ENCODE assay signal across 8 cellular contexts in the genomic region with DNA sequence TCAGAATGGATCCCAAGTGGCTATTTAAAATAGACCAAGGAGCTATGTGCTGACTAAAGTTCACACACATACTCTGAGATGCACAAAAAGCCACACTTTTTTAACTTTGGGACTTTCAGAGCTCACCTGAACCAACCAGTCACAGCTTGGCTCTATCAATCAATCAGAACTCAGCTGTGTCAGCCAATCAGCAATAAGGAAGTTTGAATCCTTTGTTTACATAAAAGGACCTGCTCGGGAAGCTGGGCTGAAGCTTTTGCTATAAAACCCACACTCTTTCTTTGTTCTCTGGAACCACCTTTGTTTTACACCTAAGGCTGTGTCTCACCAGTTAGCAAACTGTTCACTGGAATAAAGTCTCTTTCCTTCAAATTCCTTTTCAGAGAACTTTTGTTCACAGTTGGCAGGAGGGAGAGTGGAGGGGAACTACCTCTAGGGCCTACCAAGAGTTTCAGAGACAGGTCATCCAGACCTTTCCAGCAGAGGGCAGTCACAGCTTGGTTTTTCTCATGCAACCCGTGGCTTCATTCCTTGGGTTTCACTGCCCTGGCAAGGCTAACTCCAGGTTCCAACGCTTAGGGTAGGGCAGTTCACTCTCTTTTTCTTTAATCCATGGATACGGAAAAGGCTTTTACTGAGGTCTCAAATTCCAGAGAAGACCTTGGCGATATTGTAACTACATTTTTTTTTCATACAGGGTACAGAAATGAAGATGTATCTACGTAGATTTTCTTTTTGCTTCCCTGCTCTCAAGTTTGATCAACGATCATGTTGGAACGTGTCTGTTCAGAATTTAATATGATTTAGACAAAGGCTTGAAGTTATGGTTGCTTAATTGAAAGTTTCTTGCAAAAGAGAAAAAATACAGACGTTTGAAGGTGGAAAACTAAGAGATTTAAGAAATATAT.
A peak's percentile ranks its signal among the peaks of the same experiment; 100 is the strongest.
DNase-seq lines count a peak whose midpoint lies in the region; ATAC-seq and TF ChIP-seq lines count a peak whose summit lies in the region.

No MANE protein-coding gene starts in this region.

- peaks cover 11% of the 10 kb centered on the region for H3K4me1 Mint-ChIP-seq in activated T-helper 1 cell treated with anti-CD3 and anti-CD28 coated beads, Interleukin-12 subunit alpha, Interleukin-12 subunit beta, Interleukin-2, Interleukin-4 antibody, amounts not matched to agents 30 ng/mL and 10 ng/mL and 1 ng/mL, durations not matched to agents 14 hours and 24 hours and 36 hours (ENCODE audit: low read depth)
- H3K4me1 Mint-ChIP-seq in stimulated activated naive CD8-positive, alpha-beta T cell treated with anti-CD3 and anti-CD28 coated beads, Interleukin-15, Interleukin-2, amounts not matched to agents 100 ng/mL and 50 ng/mL, for 24 hours (ENCODE audit: low read depth) = peaks cover 15% of the 10 kb centered on the region

- DNase-seq in DMS153 treated with DMSO at 0.1 percent for 48 hours (lab: John Stamatoyannopoulos, UW; ENCODE audit: unreplicated experiment) (peak; percentile 81), KG1 (lab: John Stamatoyannopoulos, UW) (peak; percentile 64), Peyer's patch (peak; percentile 63 to 94 (median 72)), fibroblast of mammary gland (ENCODE audit: low read depth) (peak; percentile 79)
- peak; percentile 62 for DNase-seq in activated T-helper 1 cell treated with anti-CD3 and anti-CD28 coated beads, Interleukin-12 subunit alpha, Interleukin-12 subunit beta, Interleukin-2, Interleukin-4 antibody, amounts not matched to agents 30 ng/mL and 10 ng/mL and 1 ng/mL, durations not matched to agents 14 hours and 24 hours and 36 hours (ENCODE audit: low spot score)

- H3K27ac Mint-ChIP-seq in activated T-helper 1 cell treated with anti-CD3 and anti-CD28 coated beads, Interleukin-12 subunit alpha, Interleukin-12 subunit beta, Interleukin-2, Interleukin-4 antibody, amounts not matched to agents 30 ng/mL and 10 ng/mL and 1 ng/mL, durations not matched to agents 14 hours and 24 hours and 36 hours = no peak overlapping the region
- no peak overlapping the region for H3K27ac Mint-ChIP-seq in stimulated activated naive CD8-positive, alpha-beta T cell treated with anti-CD3 and anti-CD28 coated beads, Interleukin-15, Interleukin-2, amounts not matched to agents 100 ng/mL and 50 ng/mL, for 24 hours

- TF ChIP-seq CTCF in Peyer's patch (IDR thresholded peaks at IDR 0.05) = peak; percentile 15 to 94 (median 84)
- TF ChIP-seq CTCF in fibroblast of mammary gland (conservative IDR thresholded peaks at IDR 0.05; ENCODE audit: control insufficient read depth, insufficient read depth, low read depth, low read length) = peak; percentile 86
- peak; percentile 70 for TF ChIP-seq CTCF in neural cell (IDR thresholded peaks at IDR 0.05; ENCODE audit: poor library complexity, severe bottlenecking)

- H3K4me2 ChIP-seq in neural cell (ENCODE audit: low read length) = no peak overlapping the region

- H3K79me2 ChIP-seq in neural cell (replicated peaks; ENCODE audit: insufficient read depth, low read length) = no peaks in the 10 kb centered on the region

- ATAC-seq in GM21529 (IDR thresholded peaks at IDR 0.05; ENCODE audit: unreplicated experiment) = peak; percentile 96

- no peaks in the 10 kb centered on the region for H3K9me2 ChIP-seq in neural cell (ENCODE audit: insufficient read depth, low read length)

- H3K9me3 Mint-ChIP-seq in activated T-helper 1 cell treated with anti-CD3 and anti-CD28 coated beads, Interleukin-12 subunit alpha, Interleukin-12 subunit beta, Interleukin-2, Interleukin-4 antibody, amounts not matched to agents 30 ng/mL and 10 ng/mL and 1 ng/mL, durations not matched to agents 14 hours and 24 hours and 36 hours = peaks cover 3% of the 10 kb centered on the region
- no peaks in the 10 kb centered on the region for H3K9me3 Mint-ChIP-seq in stimulated activated naive CD8-positive, alpha-beta T cell treated with anti-CD3 and anti-CD28 coated beads, Interleukin-15, Interleukin-2, amounts not matched to agents 100 ng/mL and 50 ng/mL, for 24 hours

- no peaks in the 10 kb centered on the region for H3K27me3 Mint-ChIP-seq in activated T-helper 1 cell treated with anti-CD3 and anti-CD28 coated beads, Interleukin-12 subunit alpha, Interleukin-12 subunit beta, Interleukin-2, Interleukin-4 antibody, amounts not matched to agents 30 ng/mL and 10 ng/mL and 1 ng/mL, durations not matched to agents 14 hours and 24 hours and 36 hours (ENCODE audit: insufficient read depth)
- H3K27me3 Mint-ChIP-seq in stimulated activated naive CD8-positive, alpha-beta T cell treated with anti-CD3 and anti-CD28 coated beads, Interleukin-15, Interleukin-2, amounts not matched to agents 100 ng/mL and 50 ng/mL, for 24 hours = no peaks in the 10 kb centered on the region

- no peaks in the 10 kb centered on the region for H3K36me3 ChIP-seq in Peyer's patch
- H3K36me3 ChIP-seq in neural cell (ENCODE audit: insufficient read depth, low read length) = no peaks in the 10 kb centered on the region

- H3K9me3 ChIP-seq in Peyer's patch = no peaks in the 10 kb centered on the region
- H3K9me3 ChIP-seq in neural cell (ENCODE audit: low read length) = no peaks in the 10 kb centered on the region

- no peak overlapping the region for H3K4me3 ChIP-seq in Peyer's patch
- no peak overlapping the region for H3K4me3 ChIP-seq in fibroblast of mammary gland (ENCODE audit: control insufficient read depth, low read depth, low read length)
- H3K4me3 ChIP-seq in neural cell (ENCODE audit: low read length) = no peak overlapping the region

- peaks cover 4% of the 10 kb centered on the region for H3K36me3 Mint-ChIP-seq in activated T-helper 1 cell treated with anti-CD3 and anti-CD28 coated beads, Interleukin-12 subunit alpha, Interleukin-12 subunit beta, Interleukin-2, Interleukin-4 antibody, amounts not matched to agents 30 ng/mL and 10 ng/mL and 1 ng/mL, durations not matched to agents 14 hours and 24 hours and 36 hours (ENCODE audit: low read depth)
- H3K36me3 Mint-ChIP-seq in stimulated activated naive CD8-positive, alpha-beta T cell treated with anti-CD3 and anti-CD28 coated beads, Interleukin-15, Interleukin-2, amounts not matched to agents 100 ng/mL and 50 ng/mL, for 24 hours (ENCODE audit: low read depth) = no peaks in the 10 kb centered on the region

- intact Hi-C loops in activated T-helper 1 cell treated with anti-CD3 and anti-CD28 coated beads, Interleukin-12 subunit alpha, Interleukin-12 subunit beta, Interleukin-2, Interleukin-4 antibody, amounts not matched to agents 30 ng/mL and 10 ng/mL and 1 ng/mL, durations not matched to agents 14 hours and 24 hours and 36 hours (cut with micrococcal nuclease) = loop anchor here (1.0 to 10.0 kb wide), 9 partner anchors 16 to 674 kb away; a partner anchor contains a TSS

- H3K27me3 ChIP-seq in Peyer's patch (no peaks in the 10 kb centered on the region), neural cell (ENCODE audit: insufficient read depth, low read depth, low read length) (no peaks in the 10 kb centered on the region)

- H3K4me1 ChIP-seq in Peyer's patch = no peaks in the 10 kb centered on the region

- H3K4me3 Mint-ChIP-seq in activated T-helper 1 cell treated with anti-CD3 and anti-CD28 coated beads, Interleukin-12 subunit alpha, Interleukin-12 subunit beta, Interleukin-2, Interleukin-4 antibody, amounts not matched to agents 30 ng/mL and 10 ng/mL and 1 ng/mL, durations not matched to agents 14 hours and 24 hours and 36 hours = peak overlapping the region; percentile 28
- H3K4me3 Mint-ChIP-seq in stimulated activated naive CD8-positive, alpha-beta T cell treated with anti-CD3 and anti-CD28 coated beads, Interleukin-15, Interleukin-2, amounts not matched to agents 100 ng/mL and 50 ng/mL, for 24 hours = peak overlapping the region; percentile 28

- H3F3A ChIP-seq in neural cell (ENCODE audit: insufficient read depth, low read length, poor library complexity, severe bottlenecking) = no peaks in the 10 kb centered on the region

- no peak overlapping the region for H3K9ac ChIP-seq in neural cell (ENCODE audit: low read length)

- no peak overlapping the region for H3K27ac ChIP-seq in Peyer's patch
- no peak overlapping the region for H3K27ac ChIP-seq in neural cell (ENCODE audit: low read length)

- peak; percentile 75 for TF ChIP-seq RAD21 in neural cell (conservative IDR thresholded peaks at IDR 0.05)

- no peak overlapping the region for H2AFZ ChIP-seq in neural cell (ENCODE audit: low read depth, low read length)

- no peaks in the 10 kb centered on the region for H4K20me1 ChIP-seq in neural cell (ENCODE audit: insufficient read depth)

- TF ChIP-seq EP300 in neural cell (conservative IDR thresholded peaks at IDR 0.05; ENCODE audit: poor library complexity, severe bottlenecking) = no peak

- TF ChIP-seq POLR2A in Peyer's patch (IDR thresholded peaks at IDR 0.05) = no peak

TF ChIP-seq in neural cell, 6 proteins besides CTCF, POLR2A, EP300 and RAD21:
- TF ChIP-seq EZH2 (IDR thresholded peaks at IDR 0.05; ENCODE audit: borderline replicate concordance, insufficient read depth, low read length, poor library complexity, severe bottlenecking) = no peak
- peak; percentile 80 for TF ChIP-seq SMC3 (conservative IDR thresholded peaks at IDR 0.05; ENCODE audit: poor library complexity)
